ENCODE assay signal across 1 cellular context in the genomic region with DNA sequence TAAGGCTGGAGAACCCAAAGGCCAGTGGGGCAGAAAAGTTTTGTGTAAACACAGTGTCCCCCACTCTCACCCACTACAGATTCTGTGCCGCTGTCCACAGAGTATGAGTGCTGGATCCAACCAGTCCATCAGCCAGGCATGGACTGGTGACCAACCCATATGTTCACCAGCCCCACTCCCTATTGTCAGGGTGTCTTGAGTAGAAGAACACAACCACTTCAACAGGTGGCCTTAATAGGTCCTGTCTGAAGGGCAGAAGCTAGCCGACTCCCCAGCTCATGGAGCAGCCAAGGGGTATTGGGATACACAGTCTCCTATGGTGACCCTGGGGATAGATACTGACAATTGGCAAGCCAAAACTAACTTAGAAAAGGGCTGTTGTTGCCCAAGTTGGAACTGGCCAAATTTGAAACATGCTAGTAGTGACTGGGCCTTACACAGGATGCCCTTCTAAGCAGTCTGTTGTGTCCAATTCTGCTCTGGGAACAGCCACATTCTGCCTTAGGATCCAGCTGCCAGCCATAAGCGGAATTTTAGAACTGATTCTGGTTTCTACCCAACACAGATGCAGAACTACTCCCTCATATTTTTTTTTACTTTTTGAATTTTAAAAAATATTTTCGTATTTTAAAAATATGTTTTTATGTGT.
TF ChIP-seq lines count a peak whose summit lies in the region.

No MANE protein-coding gene starts in this region.

TF ChIP-seq in H1, 55 proteins besides CTCF, POLR2A, EP300 and RAD21:
- TF ChIP-seq TAF7 (optimal IDR thresholded peaks at IDR 0.05; ENCODE audit: borderline replicate concordance, low read depth, low read length) (no peak), SAP30 (IDR thresholded peaks at IDR 0.05; ENCODE audit: insufficient read depth, insufficient replicate concordance, low read length) (no peak), CREB1 (IDR thresholded peaks at IDR 0.05) (no peak), ZNF274 (IDR thresholded peaks at IDR 0.05; ENCODE audit: borderline replicate concordance, extremely low read depth, low read length) (no peak), RXRA (IDR thresholded peaks at IDR 0.05; ENCODE audit: insufficient read depth, low read depth, low read length) (no peak), FOSL1 (IDR thresholded peaks at IDR 0.05; ENCODE audit: insufficient read depth, low read depth, low read length) (no peak)
